ENCODE assay signal across 8 cellular contexts in the genomic region with DNA sequence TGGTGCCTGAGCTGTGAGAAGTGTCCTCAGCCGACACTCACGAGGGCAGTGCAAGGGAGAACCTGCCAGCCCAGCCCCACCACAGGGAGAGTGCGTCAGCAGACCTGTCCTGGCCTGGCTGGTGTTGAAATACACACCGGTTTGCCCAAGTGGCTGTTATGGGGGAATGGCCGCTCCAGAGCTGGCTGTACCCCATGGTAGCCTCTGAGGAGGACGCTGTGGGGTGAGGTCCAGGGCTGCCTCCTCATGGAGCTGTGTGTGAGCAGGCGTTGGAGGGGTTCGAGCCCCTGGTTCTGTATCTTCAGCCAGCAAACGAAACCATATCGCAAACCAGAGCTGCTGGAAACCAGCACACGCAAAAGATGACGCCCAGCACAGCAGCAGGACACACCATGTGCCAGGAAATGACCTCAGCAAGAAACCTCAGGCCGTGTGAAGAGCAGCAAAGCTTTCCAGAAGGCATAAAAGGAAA. TPM values are rescaled to one million over a fixed set of nuclear protein-coding genes. Genes with fewer than 3 reads are reported as not detected.
DNase-seq lines count a peak whose midpoint lies in the region; ATAC-seq, FAIRE-seq and TF ChIP-seq lines count a peak whose summit lies in the region.

No MANE protein-coding gene starts in this region.

- no CpG with 5 or more reads among the region's 13 CpGs for WGBS in H9 (ENCODE audit: extremely low coverage, insufficient read length, low lambda C conversion rate)
- WGBS in small intestine, 3 donors: 70 to 83% (median 71%) methylated on average over 13 of the region's 13 CpGs

- H3K79me1 ChIP-seq in H9 (ENCODE audit: insufficient read depth, low read depth, low read length, poor library complexity, severe bottlenecking): no peaks in the 10 kb centered on the region

- no peaks in the 10 kb centered on the region; a peak in 1 of 5 replicates for H3K9me3 Mint-ChIP-seq in H9

- no peak overlapping the region for H3K18ac ChIP-seq in H9 (ENCODE audit: insufficient read length, low read depth, low read length)

- peaks cover 6 to 9% (median 7%) of the 10 kb centered on the region in 3 experiments; a peak in 5 of 7 replicates for H3K36me3 Mint-ChIP-seq in H9 (ENCODE audit: insufficient read depth in 1 of 3, low read depth in 3 of 3)

- H3K14ac ChIP-seq in H9 (ENCODE audit: insufficient read depth, low read length): no peak overlapping the region

- H4K5ac ChIP-seq in H9 (ENCODE audit: insufficient read length, low read depth, low read length): no peak overlapping the region

- no peak overlapping the region for H2BK15ac ChIP-seq in H9 (ENCODE audit: low read depth, low read length)

- H2BK5ac ChIP-seq in H9 (ENCODE audit: insufficient read length, low read length): no peak overlapping the region

- no peak overlapping the region for H3K56ac ChIP-seq in H9 (ENCODE audit: insufficient read length, low read depth, low read length)

- H3T11ph ChIP-seq in H9 (ENCODE audit: low read length): no peak overlapping the region

- no peak overlapping the region for H3K4me3 Mint-ChIP-seq in H9

- no peak overlapping the region for H3K4me2 ChIP-seq in H9 (ENCODE audit: insufficient read depth, insufficient read length, low read length)

- H3K79me2 ChIP-seq in H9 (ENCODE audit: insufficient read depth, low read length): no peaks in the 10 kb centered on the region

- H3K27ac Mint-ChIP-seq in H9: no peak overlapping the region; a peak in 2 of 7 replicates

- no peak overlapping the region for H4K8ac ChIP-seq in H9 (replicated peaks; ENCODE audit: insufficient read length, low read depth, low read length)

- H3K4me1 Mint-ChIP-seq in H9: peaks cover 0 to 3% of the 10 kb centered on the region in 2 experiments; a peak in 1 of 4 replicates

- no peak overlapping the region for H2AFZ ChIP-seq in H9 (ENCODE audit: low read length)

- no peak overlapping the region for H2BK120ac ChIP-seq in H9 (ENCODE audit: low read depth, low read length, poor library complexity, severe bottlenecking)

- H3K27ac ChIP-seq in H9 (ENCODE audit: insufficient read length, low read depth, low read length) (no peak overlapping the region), cardiac muscle cell (peak overlapping the region; percentile 26), small intestine (ENCODE audit: low read depth in 1 of 2, low read length in 1 of 2) (peak overlapping the region; percentile 30 to 75)

- no peak for FAIRE-seq in small intestine (lab: Jason Lieb, UNC)

- peak; percentile 32 for DNase-seq in H9
- DNase-seq in adipocyte (ENCODE audit: low read depth): no peak
- peak in 1 of 2 donors; percentile 96 for DNase-seq in cardiac muscle cell (ENCODE audit: low read depth in 1 of 2, low spot score in 1 of 2)
- no peak for DNase-seq in small intestine
- no peak for DNase-seq in putamen (ENCODE audit: low spot score)
- DNase-seq in stimulated activated CD4-positive, alpha-beta T cell treated with anti-CD3 and anti-CD28 coated beads, Interleukin-4, amount 100 ng/mL, for 24 hours: no peak

- no peaks in the 10 kb centered on the region for H3K4me1 ChIP-seq in H9 (ENCODE audit: insufficient read depth, low read length)
- H3K4me1 ChIP-seq in adipocyte (ENCODE audit: control insufficient read depth, insufficient read depth, low read length): peaks cover 9% of the 10 kb centered on the region
- peaks cover 16% of the 10 kb centered on the region for H3K4me1 ChIP-seq in cardiac muscle cell (ENCODE audit: low read depth)
- peaks cover 2 to 4% of the 10 kb centered on the region in 2 donors for H3K4me1 ChIP-seq in small intestine (ENCODE audit: control insufficient read depth in 2 of 2, insufficient read depth in 1 of 2, low read depth in 1 of 2, low read length in 1 of 2)

- H3K9ac ChIP-seq in H9 (ENCODE audit: extremely low read depth, insufficient read length, low read length) (no peak overlapping the region), adipocyte (ENCODE audit: low read length) (peak overlapping the region; percentile 24)

- no peak overlapping the region for H4K91ac ChIP-seq in H9 (ENCODE audit: insufficient read length, low read depth, low read length)

- peaks cover 19% of the 10 kb centered on the region for H3K36me3 ChIP-seq in adipocyte (ENCODE audit: control insufficient read depth, insufficient read depth, low read length, severe bottlenecking)
- H3K36me3 ChIP-seq in cardiac muscle cell: no peaks in the 10 kb centered on the region
- H3K36me3 ChIP-seq in small intestine (ENCODE audit: control insufficient read depth in 2 of 2, insufficient read depth in 2 of 2, low read length in 2 of 2): peaks cover 0 to 7% of the 10 kb centered on the region in 2 donors

- H2AK5ac ChIP-seq in H9 (ENCODE audit: insufficient read length, low read length): no peak overlapping the region

- no peak for TF ChIP-seq CTCF in H9 (conservative IDR thresholded peaks at IDR 0.05)
- TF ChIP-seq CTCF in cardiac muscle cell (IDR thresholded peaks at IDR 0.05; ENCODE audit: low read depth, low read length): no peak

- H2BK12ac ChIP-seq in H9 (ENCODE audit: insufficient read length, low read depth, low read length): no peak overlapping the region

- H2BK20ac ChIP-seq in H9 (ENCODE audit: low read depth, low read length, poor library complexity, severe bottlenecking): no peak overlapping the region

- H3K9me3 ChIP-seq in H9 (ENCODE audit: control insufficient read depth, low read depth, low read length): no peaks in the 10 kb centered on the region
- no peaks in the 10 kb centered on the region for H3K9me3 ChIP-seq in adipocyte (ENCODE audit: control insufficient read depth, low read length)
- no peaks in the 10 kb centered on the region for H3K9me3 ChIP-seq in cardiac muscle cell (ENCODE audit: low read depth)
- H3K9me3 ChIP-seq in small intestine (ENCODE audit: control insufficient read depth, low read depth): no peaks in the 10 kb centered on the region

- no peak overlapping the region for H3K4ac ChIP-seq in H9 (ENCODE audit: low read depth, low read length)

- H3K27me3 Mint-ChIP-seq in H9 (ENCODE audit: low read depth): peaks cover 1% of the 10 kb centered on the region; the same call in 1 of the 2 replicates

- no peaks in the 10 kb centered on the region for H3K23me2 ChIP-seq in H9 (ENCODE audit: insufficient read length, low read depth, low read length, poor library complexity, severe bottlenecking)

- no peak overlapping the region for H3K23ac ChIP-seq in H9 (ENCODE audit: insufficient read length, low read depth, low read length)

- H3K4me3 ChIP-seq in adipocyte (ENCODE audit: low read length): peak overlapping the region; percentile 11
- no peak overlapping the region for H3K4me3 ChIP-seq in cardiac muscle cell
- no peak overlapping the region for H3K4me3 ChIP-seq in small intestine (ENCODE audit: low read depth in 1 of 2, low read length in 2 of 2)

- H3K27me3 ChIP-seq in H9 (ENCODE audit: insufficient read depth, low read length): no peaks in the 10 kb centered on the region
- no peaks in the 10 kb centered on the region for H3K27me3 ChIP-seq in adipocyte (replicated peaks; ENCODE audit: control insufficient read depth, insufficient read depth, low read length)
- no peaks in the 10 kb centered on the region for H3K27me3 ChIP-seq in cardiac muscle cell
- H3K27me3 ChIP-seq in small intestine (ENCODE audit: control insufficient read depth in 2 of 2, insufficient read depth in 2 of 2, low read length in 2 of 2): no peaks in the 10 kb centered on the region

- ATAC-seq in GM19023 (IDR thresholded peaks at IDR 0.05; ENCODE audit: unreplicated experiment): no peak
- no peak for ATAC-seq in GM21526 (IDR thresholded peaks at IDR 0.05; ENCODE audit: low FRiP score, unreplicated experiment)

- no peaks in the 10 kb centered on the region for H4K20me1 ChIP-seq in H9 (ENCODE audit: control insufficient read depth, insufficient read depth, insufficient read length)

RNA-seq across cellular contexts. Expression of gene ANKRD9, which starts 9.3 kb away (rescaled TPM):
- 29.0 and 29.8 TPM in 2 replicates for total RNA-seq in H9 (2021)
- total RNA-seq in cardiac muscle cell: 78.9 and 99.9 TPM in 2 replicates
- polyA plus RNA-seq in cardiac muscle cell: 93.1 and 101 TPM in 2 replicates
- 10 to 100 TPM; 21.2 to 88.4 (median 54.6) TPM for polyA plus RNA-seq in small intestine
